In the genomic region with DNA sequence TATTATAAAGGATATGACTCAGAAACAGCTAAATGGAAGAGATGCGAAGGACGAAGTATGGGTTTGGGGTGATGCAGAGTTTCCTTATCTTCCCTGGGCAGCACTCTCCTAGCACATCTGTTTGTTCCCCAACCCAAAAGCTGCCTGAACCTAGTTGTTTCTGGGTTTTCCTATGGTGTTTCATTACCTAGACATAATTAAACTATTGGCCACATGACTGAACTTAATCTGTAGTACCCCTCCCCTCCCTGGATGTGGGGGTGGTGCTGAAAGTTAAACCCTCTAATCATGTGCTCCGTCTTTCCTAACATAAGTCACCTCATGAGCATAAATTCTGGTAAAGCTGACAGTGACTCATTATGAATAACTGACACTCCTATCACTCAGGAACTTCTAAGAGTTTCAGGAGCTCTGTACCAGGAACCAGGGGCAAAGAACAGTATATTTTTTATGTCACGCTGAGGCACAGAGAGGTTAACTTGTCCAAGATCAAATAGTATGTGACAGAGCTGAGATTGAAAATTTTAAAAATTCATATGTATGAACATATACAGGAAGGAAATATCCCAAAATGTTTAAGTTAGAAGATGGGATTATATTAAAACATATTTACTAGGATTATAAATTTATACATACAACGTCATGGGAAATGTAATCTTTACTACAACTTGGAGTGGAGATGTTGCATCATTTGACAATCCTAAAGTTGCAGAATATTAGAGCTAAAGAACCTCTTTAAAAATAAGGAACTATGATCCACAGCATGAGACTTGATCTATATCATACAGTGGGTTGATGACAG, we compare ENCODE assay signal across 10 cellular contexts. TPM values are rescaled to one million over a fixed set of nuclear protein-coding genes. Genes with fewer than 3 reads are reported as not detected.
DNase-seq lines count a peak whose midpoint lies in the region; ATAC-seq and TF ChIP-seq lines count a peak whose summit lies in the region.
"Had no signal": no experiment of that assay in that cellular context is flagged by ENCODE, and none has a peak within 500 bp of the region (broad histone marks: within the 10 kb centered on the region; RNA-seq: fewer than 3 reads in every experiment).

No MANE protein-coding gene starts in this region.

- POLR2A ChIA-PET in activated CD8-positive, alpha-beta T cell treated with anti-CD3 and anti-CD28 coated beads for 36 hours (lab: Charles Lee): interaction anchor here (0.6 to 2.0 kb wide), 5 partner anchors 10 to 421 kb away, joined by 3 to 4 read pairs (median 3); no protein-coding TSS in a partner anchor
- POLR2A ChIA-PET in activated CD8-positive, alpha-beta T cell treated with anti-CD3 and anti-CD28 coated beads, Interleukin-2, amount 10 ng/mL, durations not matched to agents 7 days and 5 days (lab: Charles Lee): no interaction called here

- peaks cover 15% of the 10 kb centered on the region for H3K27me3 Mint-ChIP-seq in activated CD8-positive, alpha-beta T cell treated with anti-CD3 and anti-CD28 coated beads for 36 hours
- peaks cover 10% of the 10 kb centered on the region for H3K27me3 Mint-ChIP-seq in activated CD8-positive, alpha-beta T cell treated with anti-CD3 and anti-CD28 coated beads, Interleukin-2, amount 10 ng/mL, durations not matched to agents 7 days and 5 days (ENCODE audit: low read depth)

- peaks cover 19% of the 10 kb centered on the region for H3K36me3 Mint-ChIP-seq in activated CD8-positive, alpha-beta T cell treated with anti-CD3 and anti-CD28 coated beads for 36 hours (ENCODE audit: low read depth)
- peaks cover 11% of the 10 kb centered on the region for H3K36me3 Mint-ChIP-seq in activated CD8-positive, alpha-beta T cell treated with anti-CD3 and anti-CD28 coated beads, Interleukin-2, amount 10 ng/mL, durations not matched to agents 7 days and 5 days (ENCODE audit: low read depth)

- peak; percentile 59 for ATAC-seq in activated CD8-positive, alpha-beta T cell treated with anti-CD3 and anti-CD28 coated beads for 36 hours
- no peak for ATAC-seq in activated CD8-positive, alpha-beta T cell treated with anti-CD3 and anti-CD28 coated beads, Interleukin-2, amount 10 ng/mL, durations not matched to agents 7 days and 5 days

- no peak overlapping the region for H3K27ac ChIP-seq in left ventricle myocardium inferior (replicated peaks)

- H3K9me3 ChIP-seq in left ventricle myocardium inferior (replicated peaks): no peaks in the 10 kb centered on the region

- intact Hi-C loops in activated CD8-positive, alpha-beta T cell treated with anti-CD3 and anti-CD28 coated beads for 36 hours (cut with micrococcal nuclease): no loop called here
- intact Hi-C loops in left ventricle myocardium inferior (cut with micrococcal nuclease): no loop called here

- peaks cover 37% of the 10 kb centered on the region for H3K4me1 Mint-ChIP-seq in activated CD8-positive, alpha-beta T cell treated with anti-CD3 and anti-CD28 coated beads for 36 hours (ENCODE audit: low read depth)
- H3K4me1 Mint-ChIP-seq in activated CD8-positive, alpha-beta T cell treated with anti-CD3 and anti-CD28 coated beads, Interleukin-2, amount 10 ng/mL, durations not matched to agents 7 days and 5 days (ENCODE audit: low read depth): peaks cover 15% of the 10 kb centered on the region

- CTCF ChIA-PET in activated CD8-positive, alpha-beta T cell treated with anti-CD3 and anti-CD28 coated beads for 36 hours (lab: Charles Lee): interaction anchor here (0.7 to 1.8 kb wide), 9 partner anchors 33 to 386 kb away, joined by 3 to 11 read pairs (median 3); no protein-coding TSS in a partner anchor
- CTCF ChIA-PET in activated CD8-positive, alpha-beta T cell treated with anti-CD3 and anti-CD28 coated beads, Interleukin-2, amount 10 ng/mL, durations not matched to agents 7 days and 5 days (lab: Charles Lee): interaction anchor here (1.0 to 2.3 kb wide), 7 partner anchors 15 to 491 kb away, joined by 3 to 15 read pairs (median 4); no protein-coding TSS in a partner anchor

- H3K27me3 ChIP-seq in left ventricle myocardium inferior (ENCODE audit: low read depth): no peaks in the 10 kb centered on the region

- no peak for TF ChIP-seq CTCF in activated CD8-positive, alpha-beta T cell treated with anti-CD3 and anti-CD28 coated beads for 36 hours (IDR thresholded peaks at IDR 0.05)
- TF ChIP-seq CTCF in left ventricle myocardium inferior (IDR thresholded peaks at IDR 0.05; ENCODE audit: borderline replicate concordance): no peak

- H3K36me3 ChIP-seq in left ventricle myocardium inferior: no peaks in the 10 kb centered on the region

- H3K4me3 ChIP-seq in left ventricle myocardium inferior: no peak overlapping the region

- no peaks in the 10 kb centered on the region for H3K9me3 Mint-ChIP-seq in activated CD8-positive, alpha-beta T cell treated with anti-CD3 and anti-CD28 coated beads for 36 hours
- H3K9me3 Mint-ChIP-seq in activated CD8-positive, alpha-beta T cell treated with anti-CD3 and anti-CD28 coated beads, Interleukin-2, amount 10 ng/mL, durations not matched to agents 7 days and 5 days (ENCODE audit: insufficient read depth): no peaks in the 10 kb centered on the region

- H3K27ac Mint-ChIP-seq in activated CD8-positive, alpha-beta T cell treated with anti-CD3 and anti-CD28 coated beads for 36 hours: peak overlapping the region; percentile 90
- H3K27ac Mint-ChIP-seq in activated CD8-positive, alpha-beta T cell treated with anti-CD3 and anti-CD28 coated beads, Interleukin-2, amount 10 ng/mL, durations not matched to agents 7 days and 5 days: no peak overlapping the region

- peaks cover 37% of the 10 kb centered on the region for H3K4me1 ChIP-seq in left ventricle myocardium inferior

- peak; percentile 82 for DNase-seq in activated CD8-positive, alpha-beta T cell treated with anti-CD3 and anti-CD28 coated beads for 36 hours
- DNase-seq in activated CD8-positive, alpha-beta T cell treated with anti-CD3 and anti-CD28 coated beads, Interleukin-2, amount 10 ng/mL, durations not matched to agents 7 days and 5 days: no peak
- DNase-seq in activated CD4-positive, alpha-beta T cell treated with anti-CD3 and anti-CD28 coated beads, Interleukin-2, amount 50 U/mL, for 24 hours (ENCODE audit: low read depth in 1 of 2, low spot score in 1 of 2): peak; percentile 34 to 73
- DNase-seq in glomerular endothelial cell (ENCODE audit: extremely low read depth, low read depth, low spot score) (peak; percentile 42), dedifferentiated amniotic fluid mesenchymal stem cell (ENCODE audit: extremely low spot score) (no peak), NCI-H1092 treated with DMSO at 0.1 percent for 48 hours (lab: John Stamatoyannopoulos, UW) (no peak), left ventricle myocardium inferior (no peak)
- peak; percentile 26 to 73 for DNase-seq in stimulated activated CD8-positive, alpha-beta memory T cell treated with anti-CD3 and anti-CD28 coated beads, Interleukin-7, amount 100 ng/mL, for 48 hours (ENCODE audit: extremely low read depth in 1 of 2, low read depth in 1 of 2)
- DNase-seq: aorta, NCI-H2029 treated with DMSO at 0.1 percent for 48 hours had no signal

- peak overlapping the region; percentile 42 for H3K4me3 Mint-ChIP-seq in activated CD8-positive, alpha-beta T cell treated with anti-CD3 and anti-CD28 coated beads for 36 hours
- H3K4me3 Mint-ChIP-seq in activated CD8-positive, alpha-beta T cell treated with anti-CD3 and anti-CD28 coated beads, Interleukin-2, amount 10 ng/mL, durations not matched to agents 7 days and 5 days: no peak overlapping the region

RNA-seq across cellular contexts. Expression of a gene that starts 4.8 kb away (rescaled TPM):
- total RNA-seq in activated CD8-positive, alpha-beta T cell treated with anti-CD3 and anti-CD28 coated beads for 36 hours: 10 to 100 TPM; 12.2 to 13.1 TPM
- total RNA-seq in activated CD8-positive, alpha-beta T cell treated with anti-CD3 and anti-CD28 coated beads, Interleukin-2, amount 10 ng/mL, durations not matched to agents 7 days and 5 days: 1 to 10 TPM; 6.6 to 7.1 TPM
- 5.8 and 7.2 TPM in 2 replicates for total RNA-seq in glomerular endothelial cell
- 17.1 TPM for total RNA-seq in left ventricle myocardium inferior

Comparison
In these comparisons a context has a peak if more than half of its experiments do, and no peak if none do; other contexts are left out.
1. DNase-seq: peak in activated CD8-positive, alpha-beta T cell treated with anti-CD3 and anti-CD28 coated beads for 36 hours (single experiment), activated CD4-positive, alpha-beta T cell treated with anti-CD3 and anti-CD28 coated beads, Interleukin-2, amount 50 U/mL, for 24 hours (2 of 2), glomerular endothelial cell (single experiment) and stimulated activated CD8-positive, alpha-beta memory T cell treated with anti-CD3 and anti-CD28 coated beads, Interleukin-7, amount 100 ng/mL, for 48 hours (2 of 2); none in activated CD8-positive, alpha-beta T cell treated with anti-CD3 and anti-CD28 coated beads, Interleukin-2, amount 10 ng/mL, durations not matched to agents 7 days and 5 days (single experiment), dedifferentiated amniotic fluid mesenchymal stem cell (single experiment), NCI-H1092 treated with DMSO at 0.1 percent for 48 hours (single experiment) and left ventricle myocardium inferior (single experiment).